ENCODE assay signal across 17 cellular contexts in genomic region chr3:57545636-57546268, GRCh38. TPM values are rescaled to one million over a fixed set of nuclear protein-coding genes. Genes with fewer than 3 reads are reported as not detected.
DNase-seq lines count a peak whose midpoint lies in the region; ATAC-seq and TF ChIP-seq lines count a peak whose summit lies in the region.
"Had no signal": no experiment of that assay in that cellular context is flagged by ENCODE, and none has a peak within 500 bp of the region (broad histone marks: within the 10 kb centered on the region; RNA-seq: fewer than 3 reads in every experiment).

No MANE protein-coding gene starts in this region.

- ATAC-seq in HG03097 (IDR thresholded peaks at IDR 0.05; ENCODE audit: low FRiP score, unreplicated experiment): no peak
- no peak for ATAC-seq in HG02981 (IDR thresholded peaks at IDR 0.05; ENCODE audit: unreplicated experiment)
- ATAC-seq: natural killer cell treated with Interleukin-12 subunit alpha and Interleukin-12 subunit beta and Interleukin-15 and Interleukin-18, amount 100 ng/mL, for 72 hours had no signal

- H3K9me3 Mint-ChIP-seq in mesothelial cell of epicardium: no peaks in the 10 kb centered on the region
- H3K9me3 Mint-ChIP-seq: IgD-negative memory B cell; natural killer cell treated with Interleukin-12 subunit alpha and Interleukin-12 subunit beta and Interleukin-15 and Interleukin-18, amount 100 ng/mL, for 72 hours had no signal

- no peak overlapping the region for H3K4me3 Mint-ChIP-seq in mesothelial cell of epicardium
- H3K4me3 Mint-ChIP-seq: natural killer cell treated with Interleukin-12 subunit alpha and Interleukin-12 subunit beta and Interleukin-15 and Interleukin-18, amount 100 ng/mL, for 72 hours had no signal

- no peaks in the 10 kb centered on the region for H3K27me3 Mint-ChIP-seq in mesothelial cell of epicardium (ENCODE audit: low read depth)
- H3K27me3 Mint-ChIP-seq: natural killer cell treated with Interleukin-12 subunit alpha and Interleukin-12 subunit beta and Interleukin-15 and Interleukin-18, amount 100 ng/mL, for 72 hours had no signal

- H3K27ac Mint-ChIP-seq in mesothelial cell of epicardium: peak overlapping the region; percentile 39
- H3K27ac Mint-ChIP-seq: IgD-negative memory B cell; natural killer cell treated with Interleukin-12 subunit alpha and Interleukin-12 subunit beta and Interleukin-15 and Interleukin-18, amount 100 ng/mL, for 72 hours had no signal

- DNase-seq in RPMI7951 (ENCODE audit: low read depth) (peak; percentile 49), fibroblast of mammary gland (ENCODE audit: low read depth) (peak; percentile 51), mesothelial cell of epicardium (ENCODE audit: low spot score in 2 of 2, unreplicated experiment in 2 of 2) (no peak), superior temporal gyrus (ENCODE audit: extremely low spot score) (peak; percentile 42), SHP77 treated with DMSO at 0.1 percent for 48 hours (lab: John Stamatoyannopoulos, UW) (no peak)
- DNase-seq: activated gamma-delta T cell, AML-193, amniotic stem cell, Caco-2, mammary epithelial cell, NCI-H1930, sigmoid colon, SJCRH30 had no signal

- TF ChIP-seq CTCF in fibroblast of mammary gland (conservative IDR thresholded peaks at IDR 0.05; ENCODE audit: control insufficient read depth, insufficient read depth, low read depth, low read length): no peak
- no peak for TF ChIP-seq CTCF in mesothelial cell of epicardium (IDR thresholded peaks at IDR 0.05; ENCODE audit: unreplicated experiment)

- H3K4me3 ChIP-seq in fibroblast of mammary gland (ENCODE audit: control insufficient read depth, low read depth, low read length): no peak overlapping the region
- H3K4me3 ChIP-seq: sigmoid colon, SJCRH30 had no signal

- H3K36me3 Mint-ChIP-seq in mesothelial cell of epicardium: no peaks in the 10 kb centered on the region
- H3K36me3 Mint-ChIP-seq: natural killer cell treated with Interleukin-12 subunit alpha and Interleukin-12 subunit beta and Interleukin-15 and Interleukin-18, amount 100 ng/mL, for 72 hours had no signal

- H3K4me1 Mint-ChIP-seq in mesothelial cell of epicardium: peaks cover 10% of the 10 kb centered on the region

RNA-seq across cellular contexts. Expression of gene DNAH12, which starts 1.6 kb away (rescaled TPM):
- total RNA-seq in RPMI7951 (2014; rRNA removed; shearing (Covaris generic)): 0.49 and 1.6 TPM in 2 replicates
- 0.29 to 0.60 TPM (median 0.43 TPM) in 3 replicates for total RNA-seq in mesothelial cell of epicardium

RNA-seq across cellular contexts. Expression of gene PDE12, which starts 10.3 kb away (rescaled TPM):
- total RNA-seq in RPMI7951 (2014; rRNA removed; shearing (Covaris generic)): 25.0 and 27.0 TPM in 2 replicates
- total RNA-seq in mesothelial cell of epicardium: 15.2 to 17.6 TPM (median 17.3 TPM) in 3 replicates

RNA-seq across cellular contexts. Expression of gene ARF4, which starts 51.4 kb away (rescaled TPM):
- 475 and 554 TPM in 2 replicates for total RNA-seq in RPMI7951 (2014; rRNA removed; shearing (Covaris generic))
- total RNA-seq in mesothelial cell of epicardium: 165 to 177 TPM (median 167 TPM) in 3 replicates

Comparison
In these comparisons a context has a peak if more than half of its experiments do, and no peak if none do; other contexts are left out.
1. DNase-seq: peak in RPMI7951 (single experiment), fibroblast of mammary gland (single experiment) and superior temporal gyrus (single experiment); none in mesothelial cell of epicardium (0 of 2) and SHP77 treated with DMSO at 0.1 percent for 48 hours (single experiment).